ENCODE assay signal across 8 cellular contexts in the genomic region with DNA sequence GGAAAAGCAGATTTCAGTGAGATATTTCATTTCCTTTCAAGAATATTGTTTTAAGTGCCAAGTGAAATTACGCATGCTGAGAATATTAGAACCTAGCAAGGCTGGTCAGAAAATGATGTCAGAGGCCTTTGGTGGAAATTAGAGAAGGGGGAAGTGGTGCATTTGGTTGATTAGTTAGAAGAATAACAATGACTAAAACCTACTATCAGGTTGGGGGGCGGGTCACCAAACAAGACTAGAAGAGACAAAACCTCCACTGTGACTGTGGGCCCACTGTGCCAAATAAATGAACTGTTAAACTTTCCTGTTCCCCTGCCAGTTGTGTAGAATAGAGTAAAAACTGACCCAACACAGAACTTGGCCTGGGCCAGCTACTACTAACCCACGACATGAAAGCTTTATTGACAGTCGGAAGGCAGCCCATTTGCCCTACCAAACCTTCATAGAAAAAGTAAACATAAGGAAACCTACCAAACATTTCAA. TPM values are rescaled to one million over a fixed set of nuclear protein-coding genes. Genes with fewer than 3 reads are reported as not detected.
DNase-seq lines count a peak whose midpoint lies in the region; ATAC-seq, FAIRE-seq and TF ChIP-seq lines count a peak whose summit lies in the region.

No MANE protein-coding gene starts in this region.

- FAIRE-seq in RCC 7860 (lab: Jason Lieb, UNC) = no peak

- no peak for TF ChIP-seq EP300 in sigmoid colon (IDR thresholded peaks at IDR 0.05)

- peak; percentile 13 for ATAC-seq in GM19452 (IDR thresholded peaks at IDR 0.05; ENCODE audit: unreplicated experiment)

- intact Hi-C loops in sigmoid colon (cut with DNase I) = loop anchor here (5.0 kb wide), 1 partner anchor 51 kb away; no protein-coding TSS in a partner anchor

- no peak for TF ChIP-seq POLR2A in sigmoid colon (IDR thresholded peaks at IDR 0.05)

- TF ChIP-seq CTCF in VCaP (conservative IDR thresholded peaks at IDR 0.05) (no peak), sigmoid colon (IDR thresholded peaks at IDR 0.05) (no peak)

- no peaks in the 10 kb centered on the region for H3K9me3 ChIP-seq in sigmoid colon

- H3K4me1 ChIP-seq in sigmoid colon = peaks cover 0 to 52% (median 39%) of the 10 kb centered on the region in 4 donors

- DNase-seq in AG08395 (ENCODE audit: low spot score) = peak; percentile 21
- DNase-seq in germinal center (ENCODE audit: low spot score) = peak; percentile 23
- DNase-seq in sigmoid colon = no peak
- no peak for DNase-seq in RCC 7860 (ENCODE audit: low spot score)
- no peak for DNase-seq in NCI-H345 (lab: John Stamatoyannopoulos, UW)
- no peak for DNase-seq in H7

- H3K27ac ChIP-seq in VCaP (peak overlapping the region; percentile 88; the same call in 1 of the 2 replicates), sigmoid colon (peak overlapping the region; percentile 97 to 98 (median 98))

- no peaks in the 10 kb centered on the region for H3K36me3 ChIP-seq in sigmoid colon
- no peaks in the 10 kb centered on the region for H3K36me3 ChIP-seq in H7 (replicated peaks; ENCODE audit: control insufficient read depth, insufficient read depth, low read length)

- peak overlapping the region; percentile 84 to 98 (median 95) for H3K4me3 ChIP-seq in sigmoid colon
- H3K4me3 ChIP-seq in H7 (ENCODE audit: insufficient read depth, low read depth, low read length) = no peak overlapping the region; the same call in 1 of the 2 replicates

- H3K27me3 ChIP-seq in sigmoid colon (no peaks in the 10 kb centered on the region), H7 (ENCODE audit: control insufficient read depth, insufficient read depth, low read length) (peaks cover 2% of the 10 kb centered on the region; the same call in 1 of the 2 replicates)

- 63 to 71% methylated on average over 4 of the region's 4 CpGs for WGBS in sigmoid colon, 2 donors

RNA-seq across cellular contexts. Expression of gene RAPGEF2, which starts 2.9 kb away (rescaled TPM):
- total RNA-seq in sigmoid colon = 10 to 100 TPM; 34.2 to 63.1 (median 55.9) TPM
- 10 to 100 TPM in 2 of 3 donors, 1 to 10 TPM in 1; 7.8 to 18.5 (median 10.7) TPM for polyA plus RNA-seq in sigmoid colon
- 33.2 and 46.7 TPM in 2 replicates for total RNA-seq in H7 (2014; rRNA removed; shearing (Covaris generic))

Comparison
In these comparisons a context has a peak if more than half of its experiments do, and no peak if none do; other contexts are left out.
1. DNase-seq: peak in AG08395 (single experiment) and germinal center (single experiment); none in sigmoid colon (single experiment), RCC 7860 (single experiment), NCI-H345 (single experiment) and H7 (single experiment).